ENCODE assay signal across 17 cellular contexts in genomic region chr2:67896131-67896865, GRCh38.
"Had no signal": no experiment of that assay in that cellular context is flagged by ENCODE, and none has a peak within 500 bp of the region (broad histone marks: within the 10 kb centered on the region; RNA-seq: fewer than 3 reads in every experiment).

No MANE protein-coding gene starts in this region.

- H3K4me1 ChIP-seq: colonic mucosa, pancreas, tibial nerve had no signal

- H3K36me3 ChIP-seq: colonic mucosa, pancreas, tibial nerve had no signal

- H3K9me3 Mint-ChIP-seq: stimulated activated naive CD8-positive, alpha-beta T cell treated with anti-CD3 and anti-CD28 coated beads, Interleukin-15, Interleukin-2, amounts not matched to agents 100 ng/mL and 50 ng/mL, for 24 hours had no signal

- DNase-seq: caudate nucleus; colonic mucosa; erythroblast; head of caudate nucleus; left cardiac atrium; mucosa of descending colon; naive thymus-derived CD8-positive, alpha-beta T cell; occipital lobe; pancreas; right cardiac atrium; stimulated activated CD4-positive, alpha-beta T cell treated with anti-CD3 and anti-CD28 coated beads, Interleukin-15, amount 100 ng/mL, for 24 hours; stimulated activated CD4-positive, alpha-beta T cell treated with anti-CD3 and anti-CD28 coated beads, Interleukin-1b, Interleukin-23, amount 100 ng/mL, for 48 hours; stimulated activated CD4-positive, alpha-beta T cell treated with anti-CD3 and anti-CD28 coated beads, Interleukin-4, amount 100 ng/mL, for 24 hours had no signal

- H3K27ac ChIP-seq: colonic mucosa, tibial nerve had no signal

- H3K27me3 ChIP-seq: colonic mucosa, pancreas, tibial nerve had no signal

- H3K4me3 ChIP-seq: colonic mucosa, mucosa of descending colon, pancreas, tibial nerve had no signal

- H3K27ac Mint-ChIP-seq: naive thymus-derived CD8-positive, alpha-beta T cell; stimulated activated memory B cell treated with anti-CD40 and anti-IgM and Interleukin-4, amounts not matched to agents 10 μg/mL and 1 μg/mL and 100 μg/mL, for 72 hours; stimulated activated naive CD8-positive, alpha-beta T cell treated with anti-CD3 and anti-CD28 coated beads, Interleukin-15, Interleukin-2, amounts not matched to agents 100 ng/mL and 50 ng/mL, for 24 hours had no signal

- ATAC-seq: mucosa of descending colon; naive thymus-derived CD8-positive, alpha-beta T cell; right cardiac atrium; stimulated activated memory B cell treated with anti-CD40 and anti-IgM and Interleukin-4, amounts not matched to agents 10 μg/mL and 1 μg/mL and 100 μg/mL, for 72 hours had no signal

- H3K4me1 Mint-ChIP-seq: naive thymus-derived CD8-positive, alpha-beta T cell; stimulated activated memory B cell treated with anti-CD40 and anti-IgM and Interleukin-4, amounts not matched to agents 10 μg/mL and 1 μg/mL and 100 μg/mL, for 72 hours had no signal

- H3K27me3 Mint-ChIP-seq: stimulated activated memory B cell treated with anti-CD40 and anti-IgM and Interleukin-4, amounts not matched to agents 10 μg/mL and 1 μg/mL and 100 μg/mL, for 72 hours had no signal

- H3K36me3 Mint-ChIP-seq: stimulated activated memory B cell treated with anti-CD40 and anti-IgM and Interleukin-4, amounts not matched to agents 10 μg/mL and 1 μg/mL and 100 μg/mL, for 72 hours had no signal

- H3K9me3 ChIP-seq: colonic mucosa, mucosa of descending colon, pancreas, tibial nerve had no signal

- H3K4me3 Mint-ChIP-seq: endodermal cell; naive thymus-derived CD8-positive, alpha-beta T cell; stimulated activated memory B cell treated with anti-CD40 and anti-IgM and Interleukin-4, amounts not matched to agents 10 μg/mL and 1 μg/mL and 100 μg/mL, for 72 hours; stimulated activated naive CD8-positive, alpha-beta T cell treated with anti-CD3 and anti-CD28 coated beads, Interleukin-15, Interleukin-2, amounts not matched to agents 100 ng/mL and 50 ng/mL, for 24 hours had no signal
